In genomic region chr10:60487543-60487942, GRCh38 we compare ENCODE assay signal across 18 cellular contexts.
DNase-seq lines count a peak whose midpoint lies in the region; ATAC-seq, FAIRE-seq and TF ChIP-seq lines count a peak whose summit lies in the region.
"Had no signal": no experiment of that assay in that cellular context is flagged by ENCODE, and none has a peak within 500 bp of the region (broad histone marks: within the 10 kb centered on the region; RNA-seq: fewer than 3 reads in every experiment).

No MANE protein-coding gene starts in this region.

- in situ Hi-C loops in HepG2 (cut with HindIII; ENCODE audit: extremely low pct_ligation_motif_present, low pct_unique_long_range_greater_than_20kb) = no loop called here
- in situ Hi-C loops in mammary epithelial cell (cut with MboI; ENCODE audit: low sequenced_read_pairs in 2 of 2) = no loop called here

- H3K27ac ChIP-seq in HepG2 (ENCODE audit: extremely low read length, insufficient read depth, low read length) (no peak overlapping the region), right lobe of liver (no peak overlapping the region), RWPE1 (peak overlapping the region; percentile 65), mammary epithelial cell (ENCODE audit: insufficient read depth, low read depth, low read length) (no peak overlapping the region)
- no peak overlapping the region for H3K27ac ChIP-seq in CD8-positive, alpha-beta memory T cell (ENCODE audit: low read depth, low read length)
- H3K27ac ChIP-seq: BLaER1 treated with 17β-estradiol and CSF1 and Interleukin-3, amounts not matched to agents 10 nM and 100 nM had no signal

- no peak overlapping the region for H3K4me3 ChIP-seq in HepG2 (replicated peaks in 1 of 3; ENCODE audit: insufficient read depth in 1 of 3, low read depth in 2 of 3, low read length in 3 of 3)
- H3K4me3 ChIP-seq in right lobe of liver = no peak overlapping the region
- H3K4me3 ChIP-seq in mammary epithelial cell (replicated peaks in 1 of 3; ENCODE audit: insufficient read depth in 1 of 3, low read depth in 2 of 3, low read length in 3 of 3) = no peak overlapping the region
- H3K4me3 ChIP-seq in CD8-positive, alpha-beta memory T cell (ENCODE audit: low read length) = no peak overlapping the region
- H3K4me3 ChIP-seq: BLaER1 treated with 17β-estradiol and CSF1 and Interleukin-3, amounts not matched to agents 10 nM and 100 nM had no signal

- no peak for ATAC-seq in HepG2
- no peak for ATAC-seq in right lobe of liver
- no peak for ATAC-seq in left colon

- H3K36me3 ChIP-seq in HepG2 (replicated peaks in 1 of 2; ENCODE audit: control insufficient read depth in 1 of 2, insufficient read depth in 2 of 2, low read length in 2 of 2) (no peaks in the 10 kb centered on the region), right lobe of liver (no peaks in the 10 kb centered on the region), mammary epithelial cell (ENCODE audit: insufficient read depth, low read length) (no peaks in the 10 kb centered on the region)
- no peaks in the 10 kb centered on the region for H3K36me3 ChIP-seq in CD8-positive, alpha-beta memory T cell (ENCODE audit: insufficient read depth, low read length)
- H3K36me3 ChIP-seq: BLaER1 treated with 17β-estradiol and CSF1 and Interleukin-3, amounts not matched to agents 10 nM and 100 nM had no signal

- no peak overlapping the region for H3K4me3 Mint-ChIP-seq in progenitor cell of endocrine pancreas (ENCODE audit: low read depth)
- H3K4me3 Mint-ChIP-seq in CD8-positive, alpha-beta memory T cell = no peak overlapping the region
- H3K4me3 Mint-ChIP-seq: B cell; CD4-positive, CD25-positive, alpha-beta regulatory T cell; H9 had no signal

- DNase-seq in HepG2 (ENCODE audit: low spot score) (no peak), right lobe of liver (no peak), RWPE1 (ENCODE audit: low spot score) (no peak), mammary epithelial cell (no peak), progenitor cell of endocrine pancreas (ENCODE audit: low spot score, unreplicated experiment) (no peak), left colon (no peak), amniotic stem cell (lab: John Stamatoyannopoulos, UW) (no peak)
- DNase-seq in CD8-positive, alpha-beta memory T cell = no peak
- DNase-seq: 8988T; Caco-2; CD4-positive, CD25-positive, alpha-beta regulatory T cell; GOT3; H9 had no signal

- intact Hi-C loops in HepG2 (cut with micrococcal nuclease; ENCODE audit: unreplicated experiment) (no loop called here), right lobe of liver (cut with DNase I) (no loop called here), mammary epithelial cell (cut with micrococcal nuclease) (no loop called here), left colon (cut with DNase I, micrococcal nuclease) (no loop called here)

- no peak overlapping the region for H3K4me2 ChIP-seq in HepG2 (ENCODE audit: low read depth, low read length)
- H3K4me2 ChIP-seq in mammary epithelial cell (ENCODE audit: insufficient read depth, low read depth, low read length) = no peak overlapping the region
- H3K4me2 ChIP-seq: BLaER1 treated with 17β-estradiol and CSF1 and Interleukin-3, amounts not matched to agents 10 nM and 100 nM had no signal

- no peak for FAIRE-seq in HepG2 (lab: Jason Lieb, UNC)
- FAIRE-seq: D721Med, GM12891, GM18507 had no signal

- TF ChIP-seq POLR2A in HepG2 (IDR thresholded peaks at IDR 0.05; ENCODE audit: insufficient read depth in 1 of 2, low read depth in 2 of 2, low read length in 2 of 2) (no peak), right lobe of liver (IDR thresholded peaks at IDR 0.05) (no peak)

- no peak for TF ChIP-seq RAD21 in HepG2 (CRISPR knock-in tag; IDR thresholded peaks at IDR 0.05)

- no peaks in the 10 kb centered on the region for H3K36me3 Mint-ChIP-seq in progenitor cell of endocrine pancreas (ENCODE audit: insufficient read depth)
- peaks cover 0 to 3% (median 0%) of the 10 kb centered on the region in 3 donors for H3K36me3 Mint-ChIP-seq in CD8-positive, alpha-beta memory T cell

- no peaks in the 10 kb centered on the region for H3K27me3 ChIP-seq in HepG2 (ENCODE audit: control insufficient read depth in 1 of 2, insufficient read depth in 2 of 2, low read length in 2 of 2)
- no peaks in the 10 kb centered on the region for H3K27me3 ChIP-seq in right lobe of liver
- no peaks in the 10 kb centered on the region for H3K27me3 ChIP-seq in mammary epithelial cell (ENCODE audit: insufficient read depth, low read length)
- H3K27me3 ChIP-seq in CD8-positive, alpha-beta memory T cell (ENCODE audit: insufficient read depth, low read length, poor library complexity, severe bottlenecking) = no peaks in the 10 kb centered on the region
- H3K27me3 ChIP-seq: BLaER1 treated with 17β-estradiol and CSF1 and Interleukin-3, amounts not matched to agents 10 nM and 100 nM had no signal

- H3K4me1 Mint-ChIP-seq in progenitor cell of endocrine pancreas (ENCODE audit: low read depth) = peaks cover 9% of the 10 kb centered on the region
- peaks cover 0 to 17% (median 2%) of the 10 kb centered on the region in 3 donors for H3K4me1 Mint-ChIP-seq in CD8-positive, alpha-beta memory T cell
- H3K4me1 Mint-ChIP-seq: B cell; CD4-positive, CD25-positive, alpha-beta regulatory T cell had no signal

- no peak for TF ChIP-seq CTCF in HepG2 (CRISPR knock-in tag; IDR thresholded peaks at IDR 0.05)
- no peak for TF ChIP-seq CTCF in right lobe of liver (IDR thresholded peaks at IDR 0.05)
- no peak for TF ChIP-seq CTCF in RWPE1 (conservative IDR thresholded peaks at IDR 0.05; ENCODE audit: low read depth)
- TF ChIP-seq CTCF in mammary epithelial cell (conservative IDR thresholded peaks at IDR 0.05 in 1 of 2, IDR thresholded peaks at IDR 0.05 in 1 of 2; ENCODE audit: extremely low read depth in 1 of 2, insufficient read depth in 1 of 2, low read depth in 1 of 2, low read length in 2 of 2) = no peak
- TF ChIP-seq CTCF in progenitor cell of endocrine pancreas (IDR thresholded peaks at IDR 0.05; ENCODE audit: unreplicated experiment) = no peak

- peak overlapping the region; percentile 35 for H3K27ac Mint-ChIP-seq in progenitor cell of endocrine pancreas
- peak overlapping the region in 1 of 8 donors; percentile 2 for H3K27ac Mint-ChIP-seq in CD8-positive, alpha-beta memory T cell
- H3K27ac Mint-ChIP-seq: B cell; CD4-positive, CD25-positive, alpha-beta regulatory T cell had no signal

- H3K9ac ChIP-seq in HepG2 (ENCODE audit: insufficient read depth, low read depth, low read length) (no peak overlapping the region), mammary epithelial cell (ENCODE audit: insufficient read depth, low read length) (no peak overlapping the region)
- H3K9ac ChIP-seq: BLaER1 treated with 17β-estradiol and CSF1 and Interleukin-3, amounts not matched to agents 10 nM and 100 nM had no signal

- CTCF ChIA-PET in HepG2 (lab: Yijun Ruan, JAX; ENCODE audit: low intra/inter-chr PET ratio, low total read pairs) (no interaction called here), RWPE1 (lab: Yijun Ruan, JAX) (interaction anchor here (0.7 kb wide), 1 partner anchor 42 kb away, joined by 3 read pairs; no protein-coding TSS in a partner anchor), mammary epithelial cell (lab: Charles Lee; ENCODE audit: low non-redundant PET) (no interaction called here)
- CTCF ChIA-PET in CD8-positive, alpha-beta memory T cell (lab: Charles Lee) = no interaction called here

- dilution Hi-C loops in mammary epithelial cell (cut with HindIII; ENCODE audit: low sequenced_read_pairs) = no loop called here

- H3K27me3 Mint-ChIP-seq in progenitor cell of endocrine pancreas = peaks cover 8% of the 10 kb centered on the region
- no peaks in the 10 kb centered on the region for H3K27me3 Mint-ChIP-seq in CD8-positive, alpha-beta memory T cell
- H3K27me3 Mint-ChIP-seq: CD4-positive, CD25-positive, alpha-beta regulatory T cell had no signal

- H3K79me2 ChIP-seq in HepG2 (ENCODE audit: insufficient read depth, low read length) (no peaks in the 10 kb centered on the region), mammary epithelial cell (ENCODE audit: insufficient read depth, low read length) (no peaks in the 10 kb centered on the region)

- no peaks in the 10 kb centered on the region for H3K9me3 ChIP-seq in HepG2 (ENCODE audit: low read length)
- H3K9me3 ChIP-seq in right lobe of liver = no peaks in the 10 kb centered on the region
- no peaks in the 10 kb centered on the region for H3K9me3 ChIP-seq in mammary epithelial cell (replicated peaks; ENCODE audit: insufficient read depth, low read length)
- no peaks in the 10 kb centered on the region for H3K9me3 ChIP-seq in CD8-positive, alpha-beta memory T cell (ENCODE audit: low read length)
- H3K9me3 ChIP-seq: BLaER1 treated with 17β-estradiol and CSF1 and Interleukin-3, amounts not matched to agents 10 nM and 100 nM; Caco-2 had no signal

- TF ChIP-seq EP300 in HepG2 (IDR thresholded peaks at IDR 0.05; ENCODE audit: low read depth in 2 of 2, low read length in 2 of 2) = no peak
- no peak for TF ChIP-seq EP300 in HepG2 (CRISPR knock-in tag; IDR thresholded peaks at IDR 0.05; ENCODE audit: borderline replicate concordance)

- H3K4me1 ChIP-seq in HepG2 (ENCODE audit: insufficient read depth, low read length) (no peaks in the 10 kb centered on the region), right lobe of liver (no peaks in the 10 kb centered on the region), mammary epithelial cell (ENCODE audit: insufficient read depth, low read length) (peaks cover 12% of the 10 kb centered on the region)
- no peaks in the 10 kb centered on the region for H3K4me1 ChIP-seq in CD8-positive, alpha-beta memory T cell (ENCODE audit: insufficient read depth, low read length)
- H3K4me1 ChIP-seq: BLaER1 treated with 17β-estradiol and CSF1 and Interleukin-3, amounts not matched to agents 10 nM and 100 nM had no signal

- BruUV-seq in HepG2 (replicated peaks; lab: Mats Ljungman, UMichigan) (no TSS peak), mammary epithelial cell (replicated peaks; lab: Mats Ljungman, UMichigan) (no TSS peak)

- H3K9me3 Mint-ChIP-seq in progenitor cell of endocrine pancreas (ENCODE audit: low read depth) = peaks cover 4% of the 10 kb centered on the region
- no peaks in the 10 kb centered on the region for H3K9me3 Mint-ChIP-seq in CD8-positive, alpha-beta memory T cell
- H3K9me3 Mint-ChIP-seq: H9 had no signal

- no peaks in the 10 kb centered on the region for H4K20me1 ChIP-seq in HepG2 (ENCODE audit: insufficient read depth, low read length)
- H4K20me1 ChIP-seq in mammary epithelial cell (ENCODE audit: insufficient read depth, low read length) = no peaks in the 10 kb centered on the region
- H4K20me1 ChIP-seq: BLaER1 treated with 17β-estradiol and CSF1 and Interleukin-3, amounts not matched to agents 10 nM and 100 nM had no signal

- POLR2A ChIA-PET in HepG2 (lab: Yijun Ruan, JAX) = no interaction called here
- POLR2A ChIA-PET in RWPE1 (lab: Yijun Ruan, JAX; ENCODE audit: low non-redundant PET) = no interaction called here
- POLR2A ChIA-PET in CD8-positive, alpha-beta memory T cell (lab: Charles Lee) = no interaction called here

- WGBS in HepG2 (ENCODE audit: low lambda C conversion rate) = 51% methylated on average over 8 of the region's 9 CpGs
- 83% methylated on average over 4 of the region's 9 CpGs for WGBS in right lobe of liver (ENCODE audit: insufficient coverage, low coverage, low lambda C conversion rate, missing lambda C conversion rate)
- 96% methylated on average over 4 of the region's 9 CpGs for WGBS in mammary epithelial cell (ENCODE audit: low coverage, missing lambda C conversion rate)

- no peak overlapping the region for H2AFZ ChIP-seq in HepG2 (ENCODE audit: low read length)
- H2AFZ ChIP-seq in mammary epithelial cell (ENCODE audit: low read depth, low read length) = peak overlapping the region; percentile 48
